In genomic region chrX:132945055-132945599, GRCh38 we compare ENCODE assay signal across 6 cellular contexts. TPM values are rescaled to one million over a fixed set of nuclear protein-coding genes. Genes with fewer than 3 reads are reported as not detected.
"Had no signal": no experiment of that assay in that cellular context is flagged by ENCODE, and none has a peak within 500 bp of the region (broad histone marks: within the 10 kb centered on the region; RNA-seq: fewer than 3 reads in every experiment).

No MANE protein-coding gene starts in this region.

RNA-seq across cellular contexts. Expression of gene HS6ST2, which starts 13.3 kb away (rescaled TPM):
- total RNA-seq: activated B cell treated with CpG ODN at 0.5 μM for 24 hours; activated CD4-positive, alpha-beta T cell treated with anti-CD3 and anti-CD28 coated beads, Interleukin-2, amount 10 ng/mL, durations not matched to agents 7 days and 5 days; activated CD8-positive, alpha-beta T cell treated with anti-CD3 and anti-CD28 coated beads, Interleukin-2, amount 10 ng/mL, durations not matched to agents 7 days and 5 days; T-cell; T-helper 17 cell; T-helper 2 cell treated with Interferon-gamma antibody and Interleukin-4, amounts not matched to agents 100 ng/mL and 5 ng/mL, for 36 hours had no signal
